18 cellular contexts compared by ENCODE assay signal in the genomic region with DNA sequence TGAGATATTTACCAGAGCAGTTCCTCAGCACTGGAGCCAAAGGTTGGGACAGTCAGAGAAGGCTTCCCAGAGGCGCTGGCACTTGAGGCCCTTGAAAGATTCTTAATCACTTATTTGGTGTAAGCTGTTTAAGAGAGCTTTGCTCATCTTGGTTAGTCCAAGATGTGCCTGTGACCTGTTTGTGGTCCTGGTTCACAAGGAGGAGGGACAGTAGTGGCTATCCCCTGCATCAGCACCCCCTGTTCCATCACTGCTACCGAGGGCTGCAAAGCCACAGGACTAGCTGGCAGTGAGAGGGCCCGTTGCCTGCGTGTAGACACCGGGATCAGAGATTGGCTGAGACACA.
"Had no signal": no experiment of that assay in that cellular context is flagged by ENCODE, and none has a peak within 500 bp of the region (broad histone marks: within the 10 kb centered on the region; RNA-seq: fewer than 3 reads in every experiment).

No MANE protein-coding gene starts in this region.

- H3K4me1 ChIP-seq: adrenal gland, prostate gland had no signal

- H3K36me3 ChIP-seq: adrenal gland, lower lobe of right lung, prostate gland, thoracic aorta had no signal

- H3K27ac Mint-ChIP-seq: activated CD4-positive, alpha-beta memory T cell treated with anti-CD3 and anti-CD28 coated beads for 36 hours; activated T-helper 1 cell treated with anti-CD3 and anti-CD28 coated beads, Interleukin-12 subunit alpha, Interleukin-12 subunit beta, Interleukin-2, Interleukin-4 antibody, amounts not matched to agents 30 ng/mL and 10 ng/mL and 1 ng/mL, durations not matched to agents 14 hours and 24 hours and 36 hours; WTC11 had no signal

- ATAC-seq: activated naive CD4-positive, alpha-beta T cell treated with anti-CD3 and anti-CD28 coated beads, Interleukin-2, amount 50 U/mL, for 72 hours; left cardiac atrium; WTC11 had no signal

- DNase-seq: activated CD4-positive, alpha-beta memory T cell treated with anti-CD3 and anti-CD28 coated beads for 36 hours; activated CD4-positive, alpha-beta T cell treated with anti-CD3 and anti-CD28 coated beads for 4 hours; activated gamma-delta T cell treated with Interleukin-2 at 50 U/mL for 16 hours; activated T-cell treated with anti-CD3 and anti-CD28 coated beads for 4 hours; adrenal gland; dermis blood vessel endothelial cell; left cardiac atrium; lower lobe of right lung; right cardiac atrium; stimulated activated CD4-positive, alpha-beta T cell treated with anti-CD3 and anti-CD28 coated beads, Interleukin-4, amount 100 ng/mL, for 1 hour had no signal

- H3K27ac ChIP-seq: adrenal gland, prostate gland, skin epidermis, thoracic aorta had no signal

- H3K4me3 Mint-ChIP-seq: activated CD4-positive, alpha-beta memory T cell treated with anti-CD3 and anti-CD28 coated beads for 36 hours; activated T-helper 1 cell treated with anti-CD3 and anti-CD28 coated beads, Interleukin-12 subunit alpha, Interleukin-12 subunit beta, Interleukin-2, Interleukin-4 antibody, amounts not matched to agents 30 ng/mL and 10 ng/mL and 1 ng/mL, durations not matched to agents 14 hours and 24 hours and 36 hours; WTC11 had no signal

- H3K9me3 ChIP-seq: adrenal gland, lower lobe of right lung, prostate gland, thoracic aorta had no signal

- H3K27me3 ChIP-seq: adrenal gland had no signal

- H3K4me3 ChIP-seq: adrenal gland, lower lobe of right lung, prostate gland, skin epidermis, thoracic aorta had no signal

- H3K9me3 Mint-ChIP-seq: activated CD4-positive, alpha-beta memory T cell treated with anti-CD3 and anti-CD28 coated beads for 36 hours; activated naive CD4-positive, alpha-beta T cell treated with anti-CD3 and anti-CD28 coated beads, Interleukin-2, amount 50 U/mL, for 72 hours; activated T-helper 1 cell treated with anti-CD3 and anti-CD28 coated beads, Interleukin-12 subunit alpha, Interleukin-12 subunit beta, Interleukin-2, Interleukin-4 antibody, amounts not matched to agents 30 ng/mL and 10 ng/mL and 1 ng/mL, durations not matched to agents 14 hours and 24 hours and 36 hours; WTC11 had no signal

- FAIRE-seq: astrocyte, urothelium cell line had no signal

- H3K36me3 Mint-ChIP-seq: activated CD4-positive, alpha-beta memory T cell treated with anti-CD3 and anti-CD28 coated beads for 36 hours; activated naive CD4-positive, alpha-beta T cell treated with anti-CD3 and anti-CD28 coated beads, Interleukin-2, amount 50 U/mL, for 72 hours; WTC11 had no signal
